Comparison of ENCODE assay signal across 19 cellular contexts in the genomic region with DNA sequence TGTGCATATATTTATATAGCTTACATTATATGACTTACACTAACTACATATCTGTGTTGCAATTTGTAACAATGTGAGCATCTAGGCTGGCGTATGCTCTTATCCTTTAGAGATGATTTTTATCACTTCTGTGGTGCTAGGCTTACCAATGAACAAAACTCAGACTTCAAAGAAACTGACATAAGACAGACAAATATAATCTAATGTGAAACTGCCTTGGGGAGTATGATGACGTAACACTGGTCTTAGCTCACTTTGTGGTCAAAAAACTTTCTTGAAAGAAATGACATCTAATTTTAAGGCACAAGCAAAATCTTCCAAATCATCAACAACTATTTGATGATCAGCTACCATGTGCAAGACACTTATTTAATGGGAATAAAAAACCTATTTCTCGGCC. TPM values are rescaled to one million over a fixed set of nuclear protein-coding genes. Genes with fewer than 3 reads are reported as not detected.
"Had no signal": no experiment of that assay in that cellular context is flagged by ENCODE, and none has a peak within 500 bp of the region (broad histone marks: within the 10 kb centered on the region; RNA-seq: fewer than 3 reads in every experiment).

No MANE protein-coding gene starts in this region.

- H3K79me2 ChIP-seq: parathyroid adenoma had no signal

- H3K27me3 Mint-ChIP-seq: naive B cell had no signal

- DNase-seq: activated CD4-positive, alpha-beta T cell treated with anti-CD3 and anti-CD28 coated beads for 48 hours; activated CD8-positive, alpha-beta memory T cell treated with anti-CD3 and anti-CD28 coated beads, Interleukin-2, amount 50 U/mL, for 48 hours; activated CD8-positive, alpha-beta T cell treated with anti-CD3 and anti-CD28 coated beads, Interleukin-2, amount 10 ng/mL, durations not matched to agents 7 days and 5 days; activated naive CD4-positive, alpha-beta T cell; caudate nucleus; effector CD4-positive, alpha-beta T cell; glutamatergic neuron; left cardiac atrium; naive B cell; retina; stimulated activated CD4-positive, alpha-beta T cell treated with anti-CD3 and anti-CD28 coated beads, Interleukin-4, amount 100 ng/mL, for 4 hours; thyroid gland had no signal

- H3K27ac ChIP-seq: coronary artery, epithelial cell of prostate, parathyroid adenoma, thyroid gland, vagina had no signal

- H2AFZ ChIP-seq: parathyroid adenoma had no signal

- H3K9me3 Mint-ChIP-seq: activated T-helper 1 cell treated with anti-CD3 and anti-CD28 coated beads, Interleukin-12 subunit alpha, Interleukin-12 subunit beta, Interleukin-2, Interleukin-4 antibody, amounts not matched to agents 30 ng/mL and 10 ng/mL and 1 ng/mL, durations not matched to agents 14 hours and 24 hours and 36 hours had no signal

- H3K36me3 ChIP-seq: thyroid gland, vagina had no signal

- H3K4me3 Mint-ChIP-seq: activated CD8-positive, alpha-beta T cell treated with anti-CD3 and anti-CD28 coated beads, Interleukin-2, amount 10 ng/mL, durations not matched to agents 7 days and 5 days; activated T-helper 1 cell treated with anti-CD3 and anti-CD28 coated beads, Interleukin-12 subunit alpha, Interleukin-12 subunit beta, Interleukin-2, Interleukin-4 antibody, amounts not matched to agents 30 ng/mL and 10 ng/mL and 1 ng/mL, durations not matched to agents 14 hours and 24 hours and 36 hours; naive B cell; WTC11 had no signal

- H3K4me1 Mint-ChIP-seq: naive B cell had no signal

- H3K27me3 ChIP-seq: thyroid gland, vagina had no signal

- H3K36me3 Mint-ChIP-seq: naive B cell had no signal

- H3K27ac Mint-ChIP-seq: activated CD8-positive, alpha-beta T cell treated with anti-CD3 and anti-CD28 coated beads, Interleukin-2, amount 10 ng/mL, durations not matched to agents 7 days and 5 days; activated T-helper 1 cell treated with anti-CD3 and anti-CD28 coated beads, Interleukin-12 subunit alpha, Interleukin-12 subunit beta, Interleukin-2, Interleukin-4 antibody, amounts not matched to agents 30 ng/mL and 10 ng/mL and 1 ng/mL, durations not matched to agents 14 hours and 24 hours and 36 hours; naive B cell; WTC11 had no signal

- H3K4me3 ChIP-seq: coronary artery, lung, thyroid gland, vagina had no signal

- H3K9ac ChIP-seq: parathyroid adenoma had no signal

- H3K4me1 ChIP-seq: parathyroid adenoma, thyroid gland, vagina had no signal

- H3K9me3 ChIP-seq: thyroid gland, vagina had no signal

- ATAC-seq: activated CD8-positive, alpha-beta T cell treated with anti-CD3 and anti-CD28 coated beads, Interleukin-2, amount 10 ng/mL, durations not matched to agents 7 days and 5 days; left cardiac atrium; WTC11 had no signal

RNA-seq across cellular contexts. Expression of a gene that starts 50.0 kb away (rescaled TPM):
- total RNA-seq: activated CD8-positive, alpha-beta T cell treated with anti-CD3 and anti-CD28 coated beads, Interleukin-2, amount 10 ng/mL, durations not matched to agents 7 days and 5 days had no signal
